8 cellular contexts compared by ENCODE assay signal in the genomic region with DNA sequence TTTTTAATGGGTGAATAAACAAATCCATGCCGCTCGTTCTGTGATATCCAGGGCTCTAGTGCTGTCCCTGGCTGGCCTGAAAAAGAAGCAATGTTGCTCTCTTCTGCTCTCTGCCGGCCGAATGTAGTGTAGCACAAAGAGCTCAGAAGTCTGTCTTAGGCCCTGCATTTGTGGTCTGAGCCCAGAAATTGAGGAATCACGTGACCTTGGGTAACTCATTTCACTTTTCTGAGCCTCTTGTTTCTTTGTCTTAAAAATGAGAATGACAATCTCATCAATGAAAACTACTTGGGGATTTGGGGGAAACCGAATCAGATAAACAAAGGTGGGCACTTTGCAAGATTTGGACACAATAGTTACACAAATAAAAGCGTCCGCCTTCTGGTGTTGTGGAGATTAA.
DNase-seq lines count a peak whose midpoint lies in the region; ATAC-seq and TF ChIP-seq lines count a peak whose summit lies in the region.

No MANE protein-coding gene starts in this region.

- H3K27ac ChIP-seq in CD4-positive, alpha-beta memory T cell (ENCODE audit: low read depth, low read length) = no peak overlapping the region
- H3K27ac ChIP-seq in neural progenitor cell (no peak overlapping the region), upper lobe of right lung (no peak overlapping the region)

- peaks cover 0 to 5% (median 0%) of the 10 kb centered on the region in 8 donors for H3K9me3 Mint-ChIP-seq in CD4-positive, alpha-beta memory T cell
- no peaks in the 10 kb centered on the region for H3K9me3 Mint-ChIP-seq in neural progenitor cell

- no peak overlapping the region for H3K4me2 ChIP-seq in neural progenitor cell

- CTCF ChIA-PET in CD4-positive, alpha-beta memory T cell (lab: Charles Lee; ENCODE audit: partially characterized antibody) = interaction anchor here (0.6 to 3.9 kb wide), 4 partner anchors 11 to 156 kb away, joined by 3 to 21 read pairs (median 4); no protein-coding TSS in a partner anchor

- POLR2A ChIA-PET in CD4-positive, alpha-beta memory T cell (lab: Charles Lee; ENCODE audit: partially characterized antibody) = no interaction called here

- no peaks in the 10 kb centered on the region for H3F3A ChIP-seq in neural progenitor cell (ENCODE audit: low read depth)

- no peaks in the 10 kb centered on the region for H3K36me3 Mint-ChIP-seq in CD4-positive, alpha-beta memory T cell
- no peaks in the 10 kb centered on the region for H3K36me3 Mint-ChIP-seq in neural progenitor cell

- no peak overlapping the region for H3K9ac ChIP-seq in neural progenitor cell

- H3K36me3 ChIP-seq in CD4-positive, alpha-beta memory T cell (ENCODE audit: insufficient read depth, low read length) = no peaks in the 10 kb centered on the region
- H3K36me3 ChIP-seq in neural progenitor cell (no peaks in the 10 kb centered on the region), upper lobe of right lung (no peaks in the 10 kb centered on the region)

- H3K27ac Mint-ChIP-seq in CD4-positive, alpha-beta memory T cell = no peak overlapping the region
- H3K27ac Mint-ChIP-seq in neural progenitor cell = no peak overlapping the region

- H4K20me1 ChIP-seq in neural progenitor cell (ENCODE audit: low read depth) = no peaks in the 10 kb centered on the region

- H3K27me3 Mint-ChIP-seq in CD4-positive, alpha-beta memory T cell = peaks cover 2 to 4% of the 10 kb centered on the region in 2 donors
- H3K27me3 Mint-ChIP-seq in neural progenitor cell (ENCODE audit: insufficient read depth, low read depth) = peaks cover 3% of the 10 kb centered on the region

- H3K4me1 ChIP-seq in CD4-positive, alpha-beta memory T cell (ENCODE audit: insufficient read depth, low read length) = no peaks in the 10 kb centered on the region
- H3K4me1 ChIP-seq in neural progenitor cell (no peaks in the 10 kb centered on the region), upper lobe of right lung (no peaks in the 10 kb centered on the region)

- peak; percentile 78 for TF ChIP-seq CTCF in fibroblast of pulmonary artery (IDR thresholded peaks at IDR 0.05; ENCODE audit: low read length, missing control alignments)
- TF ChIP-seq CTCF in neural progenitor cell (IDR thresholded peaks at IDR 0.05) = peak; percentile 76
- peak; percentile 79 for TF ChIP-seq CTCF in upper lobe of right lung (IDR thresholded peaks at IDR 0.05)

- peak; percentile 29 to 47 (median 34) for DNase-seq in CD4-positive, alpha-beta memory T cell
- DNase-seq in NCI-H446 treated with DMSO at 0.1 percent for 48 hours (lab: John Stamatoyannopoulos, UW) (peak; percentile 1), activated T-cell treated with anti-CD3 and anti-CD28 coated beads for 4 hours (peak; percentile 23), fibroblast of pulmonary artery (ENCODE audit: low read depth) (peak; percentile 71), neural progenitor cell (ENCODE audit: low spot score) (peak; percentile 73), upper lobe of right lung (no peak)

- ATAC-seq in GM19372 (IDR thresholded peaks at IDR 0.05; ENCODE audit: low read depth, unreplicated experiment) (peak; percentile 65), upper lobe of right lung (peak; percentile 93), GM18511 (IDR thresholded peaks at IDR 0.05; ENCODE audit: unreplicated experiment) (no peak)

- no peak overlapping the region for H3K4me3 ChIP-seq in CD4-positive, alpha-beta memory T cell (ENCODE audit: low read length in 2 of 2)
- H3K4me3 ChIP-seq in fibroblast of pulmonary artery (replicated peaks; ENCODE audit: low read depth, low read length) (no peak overlapping the region), neural progenitor cell (no peak overlapping the region), upper lobe of right lung (no peak overlapping the region)

- intact Hi-C loops in CD4-positive, alpha-beta memory T cell (cut with micrococcal nuclease) = loop anchor here (2.0 kb wide), 1 partner anchor 154 kb away; no protein-coding TSS in a partner anchor
- intact Hi-C loops in upper lobe of right lung (cut with DNase I) = no loop called here

- no peak overlapping the region for H2AFZ ChIP-seq in neural progenitor cell (replicated peaks)

- no peaks in the 10 kb centered on the region for H3K9me3 ChIP-seq in CD4-positive, alpha-beta memory T cell (ENCODE audit: control insufficient read depth in 1 of 2, low read length in 2 of 2)
- H3K9me3 ChIP-seq in neural progenitor cell (ENCODE audit: low read depth) (no peaks in the 10 kb centered on the region), upper lobe of right lung (no peaks in the 10 kb centered on the region)

- H3K79me2 ChIP-seq in neural progenitor cell (ENCODE audit: low read depth) = no peaks in the 10 kb centered on the region

- H3K27me3 ChIP-seq in CD4-positive, alpha-beta memory T cell (ENCODE audit: insufficient read depth, low read length) = no peaks in the 10 kb centered on the region
- H3K27me3 ChIP-seq in neural progenitor cell = no peaks in the 10 kb centered on the region
- H3K27me3 ChIP-seq in upper lobe of right lung = no peaks in the 10 kb centered on the region

- no peak overlapping the region for H3K4me3 Mint-ChIP-seq in CD4-positive, alpha-beta memory T cell
- H3K4me3 Mint-ChIP-seq in neural progenitor cell = no peak overlapping the region

- peaks cover 0 to 17% (median 0%) of the 10 kb centered on the region in 4 donors for H3K4me1 Mint-ChIP-seq in CD4-positive, alpha-beta memory T cell
- H3K4me1 Mint-ChIP-seq in neural progenitor cell = no peaks in the 10 kb centered on the region
